In the genomic region with DNA sequence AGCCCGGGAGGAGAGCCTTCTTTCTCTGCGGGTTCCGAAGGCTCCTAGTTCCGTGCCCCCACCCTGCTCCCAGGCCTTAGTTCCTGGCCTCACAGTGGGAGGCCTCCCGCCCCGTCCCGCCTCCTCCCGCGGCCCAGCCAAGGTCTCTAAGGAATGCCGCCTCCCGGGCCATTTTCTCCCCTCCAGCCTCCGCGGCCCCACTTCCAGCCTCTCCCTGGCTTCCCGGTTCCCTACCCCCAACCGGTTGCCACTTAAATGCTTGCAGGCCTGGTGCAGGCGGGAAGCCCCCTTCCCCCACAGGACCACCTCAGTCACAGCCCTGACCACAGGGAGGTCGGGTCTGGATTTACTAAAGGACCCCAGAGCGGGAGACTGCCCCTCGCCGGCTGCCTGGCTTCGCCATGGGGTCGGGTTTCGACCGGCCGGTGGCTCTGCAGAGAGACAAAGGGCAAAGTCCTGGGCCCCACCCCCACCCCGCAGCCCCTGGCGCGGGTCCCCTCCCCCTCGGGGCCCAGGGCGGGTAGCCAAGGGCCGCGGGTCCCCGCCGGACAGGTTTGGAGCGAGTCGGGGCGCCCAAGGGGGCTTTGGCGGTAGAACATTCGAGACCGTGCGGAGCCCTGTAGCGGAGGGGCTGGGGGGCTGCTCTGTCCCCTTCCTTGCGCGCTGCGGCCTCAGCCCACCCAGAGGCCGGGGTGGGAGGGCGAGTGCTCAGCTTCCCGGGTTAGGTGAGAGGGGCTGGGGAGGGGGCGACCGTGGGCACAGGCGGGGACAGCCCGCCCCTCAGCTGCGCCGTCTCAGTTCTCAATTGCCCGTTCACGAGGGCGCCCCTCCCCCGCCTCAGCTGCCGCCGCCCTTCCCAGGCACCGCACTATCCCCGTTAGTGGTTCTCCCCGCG, we compare ENCODE assay signal across 1 cellular context.
TF ChIP-seq lines count a peak whose summit lies in the region.

No MANE protein-coding gene starts in this region.

TF ChIP-seq in HEK293, 187 proteins besides CTCF, POLR2A, EP300 and RAD21 (continued from another document):
- TF ChIP-seq, protein P1, sequence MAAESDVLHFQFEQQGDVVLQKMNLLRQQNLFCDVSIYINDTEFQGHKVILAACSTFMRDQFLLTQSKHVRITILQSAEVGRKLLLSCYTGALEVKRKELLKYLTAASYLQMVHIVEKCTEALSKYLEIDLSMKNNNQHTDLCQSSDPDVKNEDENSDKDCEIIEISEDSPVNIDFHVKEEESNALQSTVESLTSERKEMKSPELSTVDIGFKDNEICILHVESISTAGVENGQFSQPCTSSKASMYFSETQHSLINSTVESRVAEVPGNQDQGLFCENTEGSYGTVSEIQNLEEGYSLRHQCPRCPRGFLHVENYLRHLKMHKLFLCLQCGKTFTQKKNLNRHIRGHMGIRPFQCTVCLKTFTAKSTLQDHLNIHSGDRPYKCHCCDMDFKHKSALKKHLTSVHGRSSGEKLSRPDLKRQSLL (tag by site-specific recombination; IDR thresholded peaks at IDR 0.05), result no peak
- no peak for TF ChIP-seq ZNF292 (tag by site-specific recombination; IDR thresholded peaks at IDR 0.05; ENCODE audit: borderline replicate concordance, low read depth)
- TF ChIP-seq KLF1 (tag by site-specific recombination; IDR thresholded peaks at IDR 0.05), result 0 out of 2 replicates have a peak, but pooled peaks have one; percentile 21
- TF ChIP-seq ZBTB8A (tag by site-specific recombination; IDR thresholded peaks at IDR 0.05), result no peak
- no peak for TF ChIP-seq ZNF560 (tag by site-specific recombination; IDR thresholded peaks at IDR 0.05; ENCODE audit: borderline replicate concordance)
- no peak for TF ChIP-seq SALL2 (tag by site-specific recombination; IDR thresholded peaks at IDR 0.05; ENCODE audit: borderline replicate concordance)
- TF ChIP-seq, protein P2, sequence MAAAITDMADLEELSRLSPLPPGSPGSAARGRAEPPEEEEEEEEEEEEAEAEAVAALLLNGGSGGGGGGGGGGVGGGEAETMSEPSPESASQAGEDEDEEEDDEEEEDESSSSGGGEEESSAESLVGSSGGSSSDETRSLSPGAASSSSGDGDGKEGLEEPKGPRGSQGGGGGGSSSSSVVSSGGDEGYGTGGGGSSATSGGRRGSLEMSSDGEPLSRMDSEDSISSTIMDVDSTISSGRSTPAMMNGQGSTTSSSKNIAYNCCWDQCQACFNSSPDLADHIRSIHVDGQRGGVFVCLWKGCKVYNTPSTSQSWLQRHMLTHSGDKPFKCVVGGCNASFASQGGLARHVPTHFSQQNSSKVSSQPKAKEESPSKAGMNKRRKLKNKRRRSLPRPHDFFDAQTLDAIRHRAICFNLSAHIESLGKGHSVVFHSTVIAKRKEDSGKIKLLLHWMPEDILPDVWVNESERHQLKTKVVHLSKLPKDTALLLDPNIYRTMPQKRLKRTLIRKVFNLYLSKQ (tag by site-specific recombination; IDR thresholded peaks at IDR 0.05; ENCODE audit: borderline replicate concordance), result no peak
- 0 out of 2 replicates have a peak, but pooled peaks have one; percentile 12 for TF ChIP-seq ZFHX2 (tag by site-specific recombination; conservative IDR thresholded peaks at IDR 0.05)
- TF ChIP-seq ZNF660 (tag by site-specific recombination; IDR thresholded peaks at IDR 0.05), result no peak
- TF ChIP-seq, protein P3, sequence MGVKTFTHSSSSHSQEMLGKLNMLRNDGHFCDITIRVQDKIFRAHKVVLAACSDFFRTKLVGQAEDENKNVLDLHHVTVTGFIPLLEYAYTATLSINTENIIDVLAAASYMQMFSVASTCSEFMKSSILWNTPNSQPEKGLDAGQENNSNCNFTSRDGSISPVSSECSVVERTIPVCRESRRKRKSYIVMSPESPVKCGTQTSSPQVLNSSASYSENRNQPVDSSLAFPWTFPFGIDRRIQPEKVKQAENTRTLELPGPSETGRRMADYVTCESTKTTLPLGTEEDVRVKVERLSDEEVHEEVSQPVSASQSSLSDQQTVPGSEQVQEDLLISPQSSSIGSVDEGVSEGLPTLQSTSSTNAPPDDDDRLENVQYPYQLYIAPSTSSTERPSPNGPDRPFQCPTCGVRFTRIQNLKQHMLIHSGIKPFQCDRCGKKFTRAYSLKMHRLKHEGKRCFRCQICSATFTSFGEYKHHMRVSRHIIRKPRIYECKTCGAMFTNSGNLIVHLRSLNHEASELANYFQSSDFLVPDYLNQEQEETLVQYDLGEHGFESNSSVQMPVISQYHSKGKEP (tag by site-specific recombination; IDR thresholded peaks at IDR 0.05), result no peak
- TF ChIP-seq ZNF138 (tag by site-specific recombination; IDR thresholded peaks at IDR 0.05; ENCODE audit: borderline replicate concordance), result no peak
- no peak for TF ChIP-seq ZBTB48 (tag by site-specific recombination; IDR thresholded peaks at IDR 0.05)
- no peak for TF ChIP-seq GLIS2 (tag by site-specific recombination; IDR thresholded peaks at IDR 0.05)
- no peak for TF ChIP-seq ZNF426 (tag by site-specific recombination; IDR thresholded peaks at IDR 0.05)
- no peak for TF ChIP-seq ZNF747 (tag by site-specific recombination; IDR thresholded peaks at IDR 0.05)
